ENCODE assay signal across 8 cellular contexts in the genomic region with DNA sequence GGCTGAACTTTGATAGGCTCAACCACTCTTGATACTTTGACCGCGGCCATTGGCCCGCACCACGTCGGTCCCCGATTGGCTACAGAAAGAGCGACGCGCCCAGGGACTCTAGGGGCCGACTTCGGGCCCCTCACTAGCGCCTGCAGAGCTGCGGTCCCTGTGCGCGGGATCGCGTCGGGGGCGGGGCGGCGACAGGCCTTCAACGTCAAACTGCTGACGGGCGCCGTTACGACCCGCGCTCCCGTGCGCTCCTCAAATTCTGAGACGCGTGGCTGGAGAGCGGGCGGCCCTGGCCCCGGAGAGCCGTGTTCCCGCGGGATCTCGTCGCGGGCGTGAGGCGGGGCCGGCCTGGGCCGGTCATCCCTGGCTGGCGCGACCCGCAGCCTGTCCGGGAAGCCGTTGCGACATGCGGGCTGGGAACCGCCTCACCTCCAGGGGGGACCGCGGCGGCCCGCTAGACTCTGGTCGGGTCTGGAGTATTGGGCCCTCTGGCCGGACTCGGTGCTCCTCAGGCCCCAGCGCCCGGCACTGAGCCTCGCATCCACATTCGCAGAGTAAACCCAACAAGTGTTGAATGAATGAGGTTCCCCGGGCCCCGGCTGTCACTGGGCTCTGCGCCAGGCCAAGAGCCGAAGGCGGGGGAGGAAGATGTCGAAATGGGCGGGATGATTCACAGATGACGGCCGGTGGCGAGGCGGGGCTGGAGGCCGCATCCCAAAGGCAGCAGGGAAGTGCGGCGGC. TPM values are rescaled to one million over a fixed set of nuclear protein-coding genes. Genes with fewer than 3 reads are reported as not detected.
DNase-seq lines count a peak whose midpoint lies in the region; ATAC-seq, FAIRE-seq and TF ChIP-seq lines count a peak whose summit lies in the region.

No MANE protein-coding gene starts in this region.

- no peak for TF ChIP-seq CTCF in A549 (IDR thresholded peaks at IDR 0.05)

- TF ChIP-seq EP300 in A549 (IDR thresholded peaks at IDR 0.05): no peak

- TF ChIP-seq RAD21 in A549 (conservative IDR thresholded peaks at IDR 0.05 in 1 of 2, IDR thresholded peaks at IDR 0.05 in 1 of 2): no peak; a peak in 1 of 5 replicates

- peak; percentile 84 to 96 for DNase-seq in A549 (ENCODE audit: low read depth in 1 of 2, low spot score in 1 of 2)
- DNase-seq in NCI-H2227 (lab: John Stamatoyannopoulos, UW; ENCODE audit: unreplicated experiment): peak; percentile 83
- DNase-seq in activated CD4-positive, CD25-positive, alpha-beta regulatory T cell (lab: John Stamatoyannopoulos, UW): peak; percentile 80 to 94 (median 90)
- DNase-seq in central memory CD4-positive, alpha-beta T cell: peak; percentile 98
- peak; percentile 95 for DNase-seq in islet precursor cell
- peak; percentile 83 for DNase-seq in stimulated activated CD4-positive, alpha-beta T cell treated with anti-CD3 and anti-CD28 coated beads, Interleukin-12 subunit alpha, Interleukin-12 subunit beta, amount 100 ng/mL, for 4 hours

- TF ChIP-seq POLR2A in A549 (IDR thresholded peaks at IDR 0.05; ENCODE audit: low read length): peak; percentile 85

- no peak for FAIRE-seq in A549 (lab: Jason Lieb, UNC)

- WGBS in A549 (ENCODE audit: missing lambda C conversion rate): 9% methylated on average over 6 of the region's 78 CpGs

- POLR2A ChIA-PET in A549 (lab: Yijun Ruan, JAX): interaction anchor here (0.6 to 3.6 kb wide), 19 partner anchors 9 to 1744 kb away, joined by 3 to 46 read pairs (median 3); a partner anchor contains a TSS

- peak overlapping the region; percentile 63 for H3K4me2 ChIP-seq in A549

- peak overlapping the region; percentile 55 for H3K4me3 ChIP-seq in A549

- H3K27ac ChIP-seq in A549: peak overlapping the region; percentile 95

- no peaks in the 10 kb centered on the region for H3K9me3 ChIP-seq in A549

- H3K4me1 ChIP-seq in A549: peaks cover 27% of the 10 kb centered on the region

- ATAC-seq in A549: peak; percentile 89 to 96
- peak; percentile 80 for ATAC-seq in GM18858 (IDR thresholded peaks at IDR 0.05; ENCODE audit: unreplicated experiment)
- peak; percentile 86 for ATAC-seq in HG03097 (IDR thresholded peaks at IDR 0.05; ENCODE audit: low FRiP score, unreplicated experiment)

- CTCF ChIA-PET in A549 (lab: Yijun Ruan, JAX): interaction anchor here (0.9 to 18.1 kb wide), 5 partner anchors 9 to 186 kb away, joined by 3 to 260 read pairs (median 3); a partner anchor contains a TSS

TF ChIP-seq in A549, 52 proteins besides CTCF, POLR2A, EP300 and RAD21 (continues in another document):
- no peak for TF ChIP-seq CHD4 (IDR thresholded peaks at IDR 0.05; ENCODE audit: borderline replicate concordance)
- TF ChIP-seq, protein P1, sequence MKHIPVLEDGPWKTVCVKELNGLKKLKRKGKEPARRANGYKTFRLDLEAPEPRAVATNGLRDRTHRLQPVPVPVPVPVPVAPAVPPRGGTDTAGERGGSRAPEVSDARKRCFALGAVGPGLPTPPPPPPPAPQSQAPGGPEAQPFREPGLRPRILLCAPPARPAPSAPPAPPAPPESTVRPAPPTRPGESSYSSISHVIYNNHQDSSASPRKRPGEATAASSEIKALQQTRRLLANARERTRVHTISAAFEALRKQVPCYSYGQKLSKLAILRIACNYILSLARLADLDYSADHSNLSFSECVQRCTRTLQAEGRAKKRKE (CRISPR knock-in tag; IDR thresholded peaks at IDR 0.05; ENCODE audit: low read depth): no peak
- peak; percentile 53; the same call in 1 of the 2 replicates for TF ChIP-seq JUNB (IDR thresholded peaks at IDR 0.05)
- no peak for TF ChIP-seq EHF (CRISPR knock-in tag; IDR thresholded peaks at IDR 0.05)
- TF ChIP-seq MYC (IDR thresholded peaks at IDR 0.05; ENCODE audit: borderline replicate concordance, low read length): peak; percentile 75; the same call in 1 of the 2 replicates
- peak; percentile 83 for TF ChIP-seq PHF8 (IDR thresholded peaks at IDR 0.05; ENCODE audit: borderline replicate concordance, low read depth)
- TF ChIP-seq ZNF302 (CRISPR knock-in tag; IDR thresholded peaks at IDR 0.05): no peak
- TF ChIP-seq, protein P2, sequence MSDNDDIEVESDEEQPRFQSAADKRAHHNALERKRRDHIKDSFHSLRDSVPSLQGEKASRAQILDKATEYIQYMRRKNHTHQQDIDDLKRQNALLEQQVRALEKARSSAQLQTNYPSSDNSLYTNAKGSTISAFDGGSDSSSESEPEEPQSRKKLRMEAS (IDR thresholded peaks at IDR 0.05): peak; percentile 90
- peak; percentile 58; the same call in 1 of the 2 replicates for TF ChIP-seq RFX5 (IDR thresholded peaks at IDR 0.05)
- peak; percentile 46 for TF ChIP-seq MAFK (IDR thresholded peaks at IDR 0.05; ENCODE audit: partially characterized antibody)
- peak; percentile 50 for TF ChIP-seq GATA3 (IDR thresholded peaks at IDR 0.05; ENCODE audit: borderline replicate concordance)
- peak; percentile 85 to 95; a peak in 4 of 5 replicates for TF ChIP-seq JUN (IDR thresholded peaks at IDR 0.05)
- TF ChIP-seq, protein P3, sequence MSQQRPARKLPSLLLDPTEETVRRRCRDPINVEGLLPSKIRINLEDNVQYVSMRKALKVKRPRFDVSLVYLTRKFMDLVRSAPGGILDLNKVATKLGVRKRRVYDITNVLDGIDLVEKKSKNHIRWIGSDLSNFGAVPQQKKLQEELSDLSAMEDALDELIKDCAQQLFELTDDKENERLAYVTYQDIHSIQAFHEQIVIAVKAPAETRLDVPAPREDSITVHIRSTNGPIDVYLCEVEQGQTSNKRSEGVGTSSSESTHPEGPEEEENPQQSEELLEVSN (IDR thresholded peaks at IDR 0.05; ENCODE audit: borderline replicate concordance, low read depth): peak; percentile 93
- no peak for TF ChIP-seq CBX2 (IDR thresholded peaks at IDR 0.05; ENCODE audit: borderline replicate concordance, low read depth)
- peak; percentile 90 to 92 for TF ChIP-seq CEBPB (IDR thresholded peaks at IDR 0.05)
- peak; percentile 87 for TF ChIP-seq CHD2 (IDR thresholded peaks at IDR 0.05; ENCODE audit: low read length, partially characterized antibody)
- TF ChIP-seq HOXB5 (CRISPR knock-in tag; IDR thresholded peaks at IDR 0.05): 0 out of 2 replicates have a peak, but pooled peaks have one; percentile 52
- TF ChIP-seq, protein P4, sequence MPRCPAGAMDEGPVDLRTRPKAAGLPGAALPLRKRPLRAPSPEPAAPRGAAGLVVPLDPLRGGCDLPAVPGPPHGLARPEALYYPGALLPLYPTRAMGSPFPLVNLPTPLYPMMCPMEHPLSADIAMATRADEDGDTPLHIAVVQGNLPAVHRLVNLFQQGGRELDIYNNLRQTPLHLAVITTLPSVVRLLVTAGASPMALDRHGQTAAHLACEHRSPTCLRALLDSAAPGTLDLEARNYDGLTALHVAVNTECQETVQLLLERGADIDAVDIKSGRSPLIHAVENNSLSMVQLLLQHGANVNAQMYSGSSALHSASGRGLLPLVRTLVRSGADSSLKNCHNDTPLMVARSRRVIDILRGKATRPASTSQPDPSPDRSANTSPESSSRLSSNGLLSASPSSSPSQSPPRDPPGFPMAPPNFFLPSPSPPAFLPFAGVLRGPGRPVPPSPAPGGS (IDR thresholded peaks at IDR 0.05): peak; percentile 96; the same call in 2 of the 3 replicates
- TF ChIP-seq NFE2L2 (conservative IDR thresholded peaks at IDR 0.05; ENCODE audit: low read length): no peak
- no peak for TF ChIP-seq NR3C1 (IDR thresholded peaks at IDR 0.05)
- peak; percentile 61; the same call in 1 of the 2 replicates for TF ChIP-seq FOSL2 (IDR thresholded peaks at IDR 0.05)
- peak; percentile 96 for TF ChIP-seq FOSL2 (CRISPR knock-in tag; IDR thresholded peaks at IDR 0.05)
- no peak for TF ChIP-seq NPAS2 (CRISPR knock-in tag; IDR thresholded peaks at IDR 0.05; ENCODE audit: borderline replicate concordance)
- peak; percentile 37; the same call in 1 of the 2 replicates for TF ChIP-seq TP53 (CRISPR knock-in tag; IDR thresholded peaks at IDR 0.05)
- TF ChIP-seq, protein P5, sequence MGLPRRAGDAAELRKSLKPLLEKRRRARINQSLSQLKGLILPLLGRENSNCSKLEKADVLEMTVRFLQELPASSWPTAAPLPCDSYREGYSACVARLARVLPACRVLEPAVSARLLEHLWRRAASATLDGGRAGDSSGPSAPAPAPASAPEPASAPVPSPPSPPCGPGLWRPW (IDR thresholded peaks at IDR 0.05): 0 out of 2 replicates have a peak, but pooled peaks have one; percentile 50

RNA-seq across cellular contexts. Expression of a gene that starts 0.6 kb away (rescaled TPM):
- 24.1 and 30.7 TPM in 2 replicates for polyA plus RNA-seq in A549 (2011; rRNA removed)
- polyA plus RNA-seq in A549 (2012; cell fraction: cytosol; rRNA removed): 36.7 and 40.5 TPM in 2 replicates
- polyA plus RNA-seq in A549 (2012; cell fraction: nucleus; rRNA removed): 81.2 and 109 TPM in 2 replicates
- 21.3 to 22.6 TPM (median 21.4 TPM) in 3 replicates for polyA plus RNA-seq in A549 (2017; fragmentation: RNase III; extraction: RNeasy Plus Mini Kit Qiagen cat#74134 plus additional on column Dnase treatment)
- 35.3 and 36.8 TPM in 2 replicates for polyA minus RNA-seq in A549 (2011; rRNA and poly(A)+ RNA removed)

RNA-seq across cellular contexts. Expression of a gene that starts 38.4 kb away (rescaled TPM):
- polyA plus RNA-seq in A549 (2011; rRNA removed) (10.4 and 10.7 TPM in 2 replicates), A549 (2017; fragmentation: RNase III; extraction: RNeasy Plus Mini Kit Qiagen cat#74134 plus additional on column Dnase treatment) (6.6 to 7.3 TPM (median 6.8 TPM) in 3 replicates)
- 3.3 and 4.3 TPM in 2 replicates for polyA plus RNA-seq in A549 (2012; cell fraction: cytosol; rRNA removed)
- polyA plus RNA-seq in A549 (2012; cell fraction: nucleus; rRNA removed): 1.8 and 2.7 TPM in 2 replicates
- polyA minus RNA-seq in A549 (2011; rRNA and poly(A)+ RNA removed): 18.8 and 19.9 TPM in 2 replicates

Comparison
In these comparisons a context has a peak if more than half of its experiments do, and no peak if none do; other contexts are left out.
1. Peak in every context shown above with its lines: DNase-seq, ATAC-seq, H3K4me3 ChIP-seq and H3K27ac ChIP-seq.